ENCODE assay signal across 15 cellular contexts in genomic region chr1:180542113-180542512, GRCh38. TPM values are rescaled to one million over a fixed set of nuclear protein-coding genes. Genes with fewer than 3 reads are reported as not detected.
DNase-seq lines count a peak whose midpoint lies in the region; TF ChIP-seq lines count a peak whose summit lies in the region.
"Had no signal": no experiment of that assay in that cellular context is flagged by ENCODE, and none has a peak within 500 bp of the region (broad histone marks: within the 10 kb centered on the region; RNA-seq: fewer than 3 reads in every experiment).

No MANE protein-coding gene starts in this region.

- no peak overlapping the region for H3K27ac Mint-ChIP-seq in activated CD4-positive, alpha-beta memory T cell treated with anti-CD3 and anti-CD28 coated beads for 36 hours
- H3K27ac Mint-ChIP-seq: activated naive CD8-positive, alpha-beta T cell had no signal

- H3K4me1 Mint-ChIP-seq in activated CD4-positive, alpha-beta memory T cell treated with anti-CD3 and anti-CD28 coated beads for 36 hours (ENCODE audit: low read depth) = no peaks in the 10 kb centered on the region

- H3K9me3 ChIP-seq in subcutaneous abdominal adipose tissue (ENCODE audit: control insufficient read depth in 5 of 5, low read length in 5 of 5) = no peaks in the 10 kb centered on the region
- H3K9me3 ChIP-seq: pancreas had no signal

- POLR2A ChIA-PET in activated CD4-positive, alpha-beta memory T cell treated with anti-CD3 and anti-CD28 coated beads for 36 hours (lab: Charles Lee) = no interaction called here

- TF ChIP-seq EP300 in Ishikawa (IDR thresholded peaks at IDR 0.05; ENCODE audit: borderline replicate concordance) = no peak; the same call in 1 of the 2 replicates

- peak overlapping the region; percentile 19 for H3K27ac ChIP-seq in subcutaneous abdominal adipose tissue (ENCODE audit: low read depth, low read length)
- H3K27ac ChIP-seq: pancreas had no signal

- H3K36me3 Mint-ChIP-seq in activated CD4-positive, alpha-beta memory T cell treated with anti-CD3 and anti-CD28 coated beads for 36 hours = no peaks in the 10 kb centered on the region
- H3K36me3 Mint-ChIP-seq: activated naive CD8-positive, alpha-beta T cell had no signal

- no peaks in the 10 kb centered on the region for H3K27me3 ChIP-seq in subcutaneous abdominal adipose tissue (ENCODE audit: control insufficient read depth in 5 of 5, insufficient read depth in 4 of 5, low read length in 5 of 5)
- H3K27me3 ChIP-seq: pancreas had no signal

- TF ChIP-seq CTCF in choroid plexus epithelial cell (conservative IDR thresholded peaks at IDR 0.05; ENCODE audit: low read depth, low read length) = no peak

- TF ChIP-seq RAD21 in Ishikawa (IDR thresholded peaks at IDR 0.05; ENCODE audit: low read depth) = no peak

- DNase-seq in choroid plexus epithelial cell (ENCODE audit: low read depth) (peak; percentile 57), myocyte (ENCODE audit: low read depth) (peak; percentile 37), cortex of kidney (lab: John Stamatoyannopoulos, UW) (no peak)
- DNase-seq in activated CD8-positive, alpha-beta memory T cell treated with anti-CD3 and anti-CD28 coated beads, Interleukin-2, amount 50 U/mL, for 48 hours = no peak
- DNase-seq in activated CD4-positive, alpha-beta memory T cell treated with anti-CD3 and anti-CD28 coated beads for 36 hours = no peak
- DNase-seq: DND-41; hippocampal formation; NCI-H2171 treated with DMSO at 0.1 percent for 48 hours; pancreas; stimulated activated CD4-positive, alpha-beta T cell treated with anti-CD3 and anti-CD28 coated beads, Interleukin-4, amount 100 ng/mL, for 24 hours had no signal

- CTCF ChIA-PET in activated CD4-positive, alpha-beta memory T cell treated with anti-CD3 and anti-CD28 coated beads for 36 hours (lab: Charles Lee) = no interaction called here

- intact Hi-C loops in activated CD4-positive, alpha-beta memory T cell treated with anti-CD3 and anti-CD28 coated beads for 36 hours (cut with micrococcal nuclease) = no loop called here

- no peaks in the 10 kb centered on the region for H3K9me3 Mint-ChIP-seq in activated CD4-positive, alpha-beta memory T cell treated with anti-CD3 and anti-CD28 coated beads for 36 hours

- H3K4me3 ChIP-seq in choroid plexus epithelial cell (ENCODE audit: low read depth, low read length) (no peak overlapping the region), subcutaneous abdominal adipose tissue (ENCODE audit: low read depth in 1 of 5, low read length in 5 of 5) (no peak overlapping the region)
- H3K4me3 ChIP-seq: lung, pancreas had no signal

- H3K36me3 ChIP-seq in subcutaneous abdominal adipose tissue (ENCODE audit: control insufficient read depth in 5 of 5, insufficient read depth in 5 of 5, low read length in 5 of 5) = no peaks in the 10 kb centered on the region
- H3K36me3 ChIP-seq: pancreas had no signal

- no peaks in the 10 kb centered on the region for H3K27me3 Mint-ChIP-seq in activated CD4-positive, alpha-beta memory T cell treated with anti-CD3 and anti-CD28 coated beads for 36 hours
- H3K27me3 Mint-ChIP-seq: activated naive CD8-positive, alpha-beta T cell had no signal

- peaks cover 4 to 25% (median 10%) of the 10 kb centered on the region in 5 donors for H3K4me1 ChIP-seq in subcutaneous abdominal adipose tissue (ENCODE audit: control insufficient read depth in 5 of 5, insufficient read depth in 5 of 5, low read length in 5 of 5)
- H3K4me1 ChIP-seq: pancreas had no signal

- H3K4me3 Mint-ChIP-seq in activated CD4-positive, alpha-beta memory T cell treated with anti-CD3 and anti-CD28 coated beads for 36 hours = no peak overlapping the region
- H3K4me3 Mint-ChIP-seq: activated naive CD8-positive, alpha-beta T cell had no signal

- H3K9ac ChIP-seq in subcutaneous abdominal adipose tissue (ENCODE audit: low read length in 5 of 5) = peak overlapping the region in 2 of 5 donors; percentile 45 to 49

TF ChIP-seq in Ishikawa, 13 proteins besides CTCF, POLR2A, EP300 and RAD21:
- peak; percentile 77 for TF ChIP-seq TEAD4 (IDR thresholded peaks at IDR 0.05)
- TF ChIP-seq USF1 (IDR thresholded peaks at IDR 0.05) = no peak

RNA-seq across cellular contexts. Expression of gene OVAAL, which starts 16.7 kb away (rescaled TPM):
- 3.3 and 4.1 TPM in 2 replicates for total RNA-seq in myocyte
- 1.5 TPM for polyA plus RNA-seq in myocyte (2012)
- not detected for total RNA-seq in activated CD4-positive, alpha-beta memory T cell treated with anti-CD3 and anti-CD28 coated beads for 36 hours
- total RNA-seq: epithelial cell of proximal tubule, pancreas had no signal
- polyA plus RNA-seq: lung, pancreas had no signal

RNA-seq across cellular contexts. Expression of gene ACBD6, which starts 39.7 kb away (rescaled TPM):
- 59.2 and 61.0 TPM in 2 replicates for total RNA-seq in myocyte
- polyA plus RNA-seq in myocyte (2012) = 70.8 TPM
- total RNA-seq in activated CD4-positive, alpha-beta memory T cell treated with anti-CD3 and anti-CD28 coated beads for 36 hours = 10 to 100 TPM; 36.7 to 40.8 TPM

Comparison
In these comparisons a context has a peak if more than half of its experiments do, and no peak if none do; other contexts are left out.
1. DNase-seq: peak in choroid plexus epithelial cell (single experiment) and myocyte (single experiment); none in activated CD8-positive, alpha-beta memory T cell treated with anti-CD3 and anti-CD28 coated beads, Interleukin-2, amount 50 U/mL, for 48 hours (single experiment), activated CD4-positive, alpha-beta memory T cell treated with anti-CD3 and anti-CD28 coated beads for 36 hours (single experiment) and cortex of kidney (single experiment).